In the genomic region with DNA sequence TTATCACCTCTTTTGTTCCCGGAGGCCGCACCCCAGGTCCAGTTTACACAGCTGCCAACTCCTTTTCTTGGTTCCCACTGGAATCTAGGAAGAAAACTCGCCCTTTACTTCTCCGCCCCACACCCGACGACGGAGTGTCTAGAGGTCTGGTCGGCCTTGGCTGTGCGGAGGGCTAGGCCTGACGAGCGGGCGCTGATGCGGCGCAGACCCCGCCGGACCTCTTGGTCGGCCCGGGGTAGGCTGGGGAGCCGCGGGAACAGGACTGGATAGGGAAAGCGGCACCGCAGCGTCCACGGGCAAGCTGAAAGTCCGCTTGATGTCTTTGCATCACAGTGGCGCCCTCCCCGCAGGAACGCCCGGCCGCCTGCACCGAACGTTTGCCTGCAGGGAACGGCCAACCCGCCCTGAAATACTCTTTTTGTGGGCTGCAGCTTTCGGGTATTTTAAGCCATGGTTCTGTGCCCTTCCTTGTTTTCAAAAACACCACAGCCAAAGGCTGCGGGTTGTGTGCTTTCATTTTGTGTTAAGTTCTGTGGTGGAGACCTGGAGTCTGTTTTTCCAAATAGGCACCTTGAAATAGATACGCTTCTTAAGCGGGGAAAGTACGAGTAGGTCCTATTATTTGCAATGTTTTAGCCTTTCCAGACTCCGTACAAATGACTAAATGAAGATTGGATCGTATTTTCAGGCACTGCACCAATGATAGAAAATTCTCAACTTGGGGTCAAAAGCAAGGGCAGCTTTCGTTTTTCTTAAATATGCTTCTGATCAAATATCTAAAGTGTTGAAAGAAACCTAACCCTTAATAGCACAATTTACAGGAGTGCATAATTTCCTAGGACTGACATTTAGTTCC, we compare ENCODE assay signal across 8 cellular contexts. TPM values are rescaled to one million over a fixed set of nuclear protein-coding genes. Genes with fewer than 3 reads are reported as not detected.
A peak's percentile ranks its signal among the peaks of the same experiment; 100 is the strongest.
DNase-seq lines count a peak whose midpoint lies in the region; ATAC-seq and TF ChIP-seq lines count a peak whose summit lies in the region.

No MANE protein-coding gene starts in this region.

- peaks cover 27% of the 10 kb centered on the region for H3K4me1 ChIP-seq in SJSA1 (replicated peaks)
- peaks cover 40% of the 10 kb centered on the region for H3K4me1 ChIP-seq in psoas muscle

- no peaks in the 10 kb centered on the region for H3K27me3 ChIP-seq in HL-60 (ENCODE audit: insufficient read depth, poor library complexity, severe bottlenecking)
- no peaks in the 10 kb centered on the region for H3K27me3 ChIP-seq in SJSA1 (replicated peaks)
- H3K27me3 ChIP-seq in psoas muscle (ENCODE audit: insufficient read depth in 3 of 3, low read length in 2 of 3), result no peaks in the 10 kb centered on the region

- peak overlapping the region; percentile 87 for H3K27ac ChIP-seq in HL-60 (replicated peaks)
- H3K27ac ChIP-seq in SJSA1, result peak overlapping the region; percentile 80
- peak overlapping the region; percentile 99 for H3K27ac ChIP-seq in angular gyrus (ENCODE audit: low read depth, low read length)
- peak overlapping the region; percentile 92 for H3K27ac ChIP-seq in psoas muscle

- H3K36me3 ChIP-seq in SJSA1 (peaks cover 39% of the 10 kb centered on the region), psoas muscle (ENCODE audit: insufficient read depth in 1 of 2, low read depth in 1 of 2) (peaks cover 0 to 24% of the 10 kb centered on the region in 2 donors)

- DNase-seq in COLO829 (ENCODE audit: low spot score) (peak; percentile 13), HL-60 (ENCODE audit: low read depth in 1 of 2, low spot score in 1 of 2) (peak in 1 of 2 experiments; percentile 66), SJSA1 (ENCODE audit: low read depth in 1 of 2, low spot score in 2 of 2) (peak in 1 of 2 experiments; percentile 66), hepatic stellate cell (ENCODE audit: low spot score) (peak; percentile 33), psoas muscle (peak; percentile 65 to 84), NCI-H774 (lab: John Stamatoyannopoulos, UW) (no peak)

- intact Hi-C loops in psoas muscle (cut with DNase I), result loop anchor here (1.0 to 5.0 kb wide), 3 partner anchors 40 to 51 kb away; partner anchors contain the start of gene EIF4G2 (in 2 of the 2)

- ATAC-seq in GM19467 (IDR thresholded peaks at IDR 0.05; ENCODE audit: unreplicated experiment) (peak; percentile 14), psoas muscle (peak; percentile 55 to 68 (median 58))

- TF ChIP-seq CTCF in HL-60 (IDR thresholded peaks at IDR 0.05; ENCODE audit: insufficient read depth, low read length) (no peak), psoas muscle (IDR thresholded peaks at IDR 0.05) (no peak)

- peak overlapping the region; percentile 97 for H3K4me3 ChIP-seq in HL-60 (replicated peaks; ENCODE audit: insufficient read depth, low read length)
- H3K4me3 ChIP-seq in SJSA1, result peak overlapping the region; percentile 67
- peak overlapping the region; percentile 77 for H3K4me3 ChIP-seq in psoas muscle

- H3K9me3 ChIP-seq in SJSA1 (replicated peaks) (no peaks in the 10 kb centered on the region), psoas muscle (no peaks in the 10 kb centered on the region)

- 0 to 1% (median 0%) methylated on average over 42 of the region's 42 CpGs for WGBS in psoas muscle, 3 donors

RNA-seq across cellular contexts. Expression of gene ZBED5, which starts 0.9 kb away (rescaled TPM):
- 22.7 and 29.5 TPM in 2 replicates for total RNA-seq in SJSA1 (2014; rRNA removed; shearing (Covaris generic))
- 10 to 100 TPM; 25.5 to 47.8 (median 29.4) TPM for total RNA-seq in psoas muscle
- polyA plus RNA-seq in psoas muscle, result 10 to 100 TPM; 20.0 to 39.6 (median 20.8) TPM

RNA-seq across cellular contexts. Expression of gene EIF4G2, which starts 50.0 kb away (rescaled TPM):
- 930 and 1,031 TPM in 2 replicates for total RNA-seq in SJSA1 (2014; rRNA removed; shearing (Covaris generic))
- total RNA-seq in psoas muscle, result 100 to 1,000 TPM; 652 to 809 (median 709) TPM
- polyA plus RNA-seq in psoas muscle, result 100 to 1,000 TPM; 308 to 726 (median 645) TPM
